ENCODE assay signal across 14 cellular contexts in the genomic region with DNA sequence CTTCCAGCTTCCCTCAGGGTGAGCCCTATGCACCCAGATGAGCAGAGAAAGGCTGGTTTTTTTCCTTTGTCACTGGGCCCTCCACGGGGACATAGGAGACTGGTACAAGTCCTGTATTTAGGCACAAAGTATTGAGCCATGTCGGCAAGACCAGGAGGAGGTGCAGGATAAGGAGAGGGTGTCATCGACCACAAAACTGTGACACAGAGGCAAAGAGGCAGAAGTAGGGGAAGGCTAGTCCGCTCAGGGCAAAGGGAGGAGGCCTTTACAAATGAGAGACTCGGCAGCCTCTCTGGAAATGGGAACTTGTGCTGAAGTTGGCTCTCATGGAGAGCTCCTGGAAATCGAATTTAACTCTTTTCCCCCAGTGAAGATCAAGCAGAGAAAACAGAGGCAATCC.
DNase-seq lines count a peak whose midpoint lies in the region; ATAC-seq and TF ChIP-seq lines count a peak whose summit lies in the region.
"Had no signal": no experiment of that assay in that cellular context is flagged by ENCODE, and none has a peak within 500 bp of the region (broad histone marks: within the 10 kb centered on the region; RNA-seq: fewer than 3 reads in every experiment).

No MANE protein-coding gene starts in this region.

- no peak overlapping the region for H3K27ac ChIP-seq in GM23338 (ENCODE audit: low read depth)
- no peak overlapping the region for H3K27ac ChIP-seq in MM.1S (ENCODE audit: low read length)
- H3K27ac ChIP-seq in neuronal stem cell (replicated peaks; ENCODE audit: low read length), result no peak overlapping the region
- H3K27ac ChIP-seq: A549, HL-60 had no signal

- no peak for DNase-seq in GM23338 (ENCODE audit: low spot score)
- DNase-seq in MM.1S, result no peak
- DNase-seq in RPMI7951 (ENCODE audit: low read depth), result peak; percentile 52
- DNase-seq in neuronal stem cell (ENCODE audit: low spot score), result no peak
- no peak for DNase-seq in activated naive CD8-positive, alpha-beta T cell treated with anti-CD3 and anti-CD28 coated beads, Interleukin-2, amount 50 U/mL, for 24 hours
- DNase-seq in GM20000 (ENCODE audit: low spot score), result no peak
- DNase-seq: CD4-positive, alpha-beta memory T cell; NCI-H187; NCI-H2081 treated with DMSO at 0.1 percent for 48 hours had no signal

- no peak overlapping the region for H2BK120ac ChIP-seq in neuronal stem cell (ENCODE audit: low read depth, low read length)

- H3K4me3 ChIP-seq in GM23338, result no peak overlapping the region
- H3K4me3 ChIP-seq in MM.1S (ENCODE audit: low read length), result no peak overlapping the region
- no peak overlapping the region for H3K4me3 ChIP-seq in neuronal stem cell (ENCODE audit: low read length in 2 of 2)
- H3K4me3 ChIP-seq: A549 had no signal

- H3K23ac ChIP-seq in neuronal stem cell (ENCODE audit: low read depth, low read length, poor library complexity), result no peak overlapping the region

- H3K9ac ChIP-seq in MM.1S (ENCODE audit: low read length), result no peak overlapping the region
- H3K9ac ChIP-seq in neuronal stem cell (ENCODE audit: low read depth, low read length, poor library complexity), result no peak overlapping the region

- ATAC-seq in GM23338 (no peak), HG02759 (IDR thresholded peaks at IDR 0.05; ENCODE audit: unreplicated experiment) (no peak)
- ATAC-seq in activated naive CD8-positive, alpha-beta T cell treated with anti-CD3 and anti-CD28 coated beads, Interleukin-2, amount 50 U/mL, for 24 hours, result no peak

- H3K79me1 ChIP-seq in neuronal stem cell (ENCODE audit: low read depth, low read length), result no peaks in the 10 kb centered on the region

- H3K4me1 Mint-ChIP-seq in GM23338, result 0 out of 3 replicates have a peak, but pooled peaks cover 4% of the 10 kb centered on the region
- no peaks in the 10 kb centered on the region for H3K4me1 Mint-ChIP-seq in activated naive CD8-positive, alpha-beta T cell treated with anti-CD3 and anti-CD28 coated beads, Interleukin-2, amount 50 U/mL, for 24 hours

- no peak overlapping the region for H2BK15ac ChIP-seq in neuronal stem cell (ENCODE audit: low read length)

- peak overlapping the region; percentile 15 for H3K18ac ChIP-seq in neuronal stem cell (ENCODE audit: low read length)

- H3K9me2 ChIP-seq in GM23338 (ENCODE audit: insufficient read depth) (no peaks in the 10 kb centered on the region), MM.1S (replicated peaks; ENCODE audit: insufficient read depth, low read length) (no peaks in the 10 kb centered on the region)

- no peaks in the 10 kb centered on the region for H3K79me2 ChIP-seq in GM23338 (replicated peaks; ENCODE audit: insufficient read depth)
- no peaks in the 10 kb centered on the region for H3K79me2 ChIP-seq in MM.1S (ENCODE audit: low read length)

- H2BK5ac ChIP-seq in neuronal stem cell (ENCODE audit: low read length), result no peak overlapping the region

- no peaks in the 10 kb centered on the region for H3K27me3 Mint-ChIP-seq in GM23338 (ENCODE audit: insufficient read depth, low read depth, poor library complexity)
- no peaks in the 10 kb centered on the region for H3K27me3 Mint-ChIP-seq in activated naive CD8-positive, alpha-beta T cell treated with anti-CD3 and anti-CD28 coated beads, Interleukin-2, amount 50 U/mL, for 24 hours

- no peak overlapping the region for H4K91ac ChIP-seq in neuronal stem cell (ENCODE audit: low read depth, low read length, poor library complexity)

- no peaks in the 10 kb centered on the region for H3F3A ChIP-seq in GM23338 (replicated peaks; ENCODE audit: low read depth)
- no peaks in the 10 kb centered on the region for H3F3A ChIP-seq in MM.1S (ENCODE audit: insufficient read depth, low read length)

- H2BK12ac ChIP-seq in neuronal stem cell (ENCODE audit: low read length), result no peak overlapping the region

- no peak overlapping the region for H3K27ac Mint-ChIP-seq in GM23338
- H3K27ac Mint-ChIP-seq in activated naive CD8-positive, alpha-beta T cell treated with anti-CD3 and anti-CD28 coated beads, Interleukin-2, amount 50 U/mL, for 24 hours, result no peak overlapping the region
- H3K27ac Mint-ChIP-seq: CD4-positive, alpha-beta memory T cell; T-helper 2 cell treated with Interferon-gamma antibody and Interleukin-4, amounts not matched to agents 5 μg/mL and 100 μg/mL, for 36 hours had no signal

- WGBS in neuronal stem cell (ENCODE audit: extremely low coverage in 2 of 2, insufficient read length in 2 of 2, insufficient replicate concordance in 1 of 2), 2 donors, result no CpG with 5 or more reads among the region's 6 CpGs

- H3K9me3 ChIP-seq in MM.1S (replicated peaks; ENCODE audit: insufficient read depth, low read length) (no peaks in the 10 kb centered on the region), neuronal stem cell (replicated peaks in 1 of 2; ENCODE audit: control insufficient read depth in 2 of 2, insufficient read depth in 1 of 2, low read depth in 1 of 2, low read length in 2 of 2) (no peaks in the 10 kb centered on the region)
- H3K9me3 ChIP-seq: A549, Caco-2 had no signal

- no peak overlapping the region for H3K14ac ChIP-seq in neuronal stem cell (ENCODE audit: low read length)

- H3K4me2 ChIP-seq in GM23338, result no peak overlapping the region
- peak overlapping the region; percentile 25 for H3K4me2 ChIP-seq in MM.1S (ENCODE audit: low read depth, low read length)
- H3K4me2 ChIP-seq in neuronal stem cell (ENCODE audit: insufficient read depth, low read length, poor library complexity, severe bottlenecking), result no peak overlapping the region
- H3K4me2 ChIP-seq: A549 had no signal

- H2AFZ ChIP-seq in GM23338, result peak overlapping the region; percentile 82
- H2AFZ ChIP-seq in MM.1S (ENCODE audit: low read length), result peak overlapping the region; percentile 57
- H2AFZ ChIP-seq in neuronal stem cell (ENCODE audit: low read length), result no peak overlapping the region

- no peaks in the 10 kb centered on the region; the same call in 2 of the 3 replicates for H3K9me3 Mint-ChIP-seq in GM23338
- H3K9me3 Mint-ChIP-seq in activated naive CD8-positive, alpha-beta T cell treated with anti-CD3 and anti-CD28 coated beads, Interleukin-2, amount 50 U/mL, for 24 hours, result no peaks in the 10 kb centered on the region
- H3K9me3 Mint-ChIP-seq: T-helper 2 cell treated with Interferon-gamma antibody and Interleukin-4, amounts not matched to agents 5 μg/mL and 100 μg/mL, for 36 hours had no signal

- H3K4me1 ChIP-seq in GM23338 (ENCODE audit: insufficient read depth), result no peaks in the 10 kb centered on the region; the same call in 1 of the 2 replicates
- no peaks in the 10 kb centered on the region for H3K4me1 ChIP-seq in MM.1S (ENCODE audit: low read length)
- H3K4me1 ChIP-seq in neuronal stem cell (ENCODE audit: control insufficient read depth in 2 of 2, insufficient read depth in 1 of 2, low read depth in 1 of 2, low read length in 2 of 2), result peaks cover 0 to 8% of the 10 kb centered on the region in 2 donors
- H3K4me1 ChIP-seq: A549, Caco-2 had no signal

- no peak overlapping the region for H3K4ac ChIP-seq in neuronal stem cell (ENCODE audit: low read length)

- H3K36me3 Mint-ChIP-seq in GM23338 (ENCODE audit: low read depth), result no peaks in the 10 kb centered on the region
- no peaks in the 10 kb centered on the region for H3K36me3 Mint-ChIP-seq in activated naive CD8-positive, alpha-beta T cell treated with anti-CD3 and anti-CD28 coated beads, Interleukin-2, amount 50 U/mL, for 24 hours (ENCODE audit: low read depth)
- H3K36me3 Mint-ChIP-seq: CD4-positive, alpha-beta memory T cell had no signal

- H3K36me3 ChIP-seq in GM23338 (ENCODE audit: insufficient read depth), result no peaks in the 10 kb centered on the region
- H3K36me3 ChIP-seq in MM.1S (replicated peaks; ENCODE audit: insufficient read depth, low read length), result no peaks in the 10 kb centered on the region
- no peaks in the 10 kb centered on the region for H3K36me3 ChIP-seq in neuronal stem cell (replicated peaks in 1 of 2; ENCODE audit: control insufficient read depth in 2 of 2, insufficient read depth in 2 of 2, low read length in 2 of 2)

- H4K20me1 ChIP-seq in GM23338 (replicated peaks; ENCODE audit: insufficient read depth) (no peaks in the 10 kb centered on the region), MM.1S (ENCODE audit: insufficient read depth, low read length) (no peaks in the 10 kb centered on the region)

- no peak overlapping the region for H4K8ac ChIP-seq in neuronal stem cell (ENCODE audit: low read depth, low read length)

- H2AK5ac ChIP-seq in neuronal stem cell (ENCODE audit: low read depth, low read length), result no peak overlapping the region

- no peak overlapping the region for H3K4me3 Mint-ChIP-seq in GM23338
- H3K4me3 Mint-ChIP-seq in activated naive CD8-positive, alpha-beta T cell treated with anti-CD3 and anti-CD28 coated beads, Interleukin-2, amount 50 U/mL, for 24 hours, result no peak overlapping the region
- H3K4me3 Mint-ChIP-seq: CD4-positive, alpha-beta memory T cell; T-helper 2 cell treated with Interferon-gamma antibody and Interleukin-4, amounts not matched to agents 5 μg/mL and 100 μg/mL, for 36 hours had no signal

- no peaks in the 10 kb centered on the region for H3K27me3 ChIP-seq in GM23338 (ENCODE audit: insufficient read depth)
- H3K27me3 ChIP-seq in MM.1S (replicated peaks; ENCODE audit: insufficient read depth, low read length), result no peaks in the 10 kb centered on the region
- no peaks in the 10 kb centered on the region for H3K27me3 ChIP-seq in neuronal stem cell (ENCODE audit: control insufficient read depth in 3 of 3, insufficient read depth in 3 of 3, low read depth in 1 of 3, low read length in 3 of 3)

- TF ChIP-seq CTCF in GM23338 (conservative IDR thresholded peaks at IDR 0.05; ENCODE audit: low read depth in 2 of 2) (no peak), MM.1S (IDR thresholded peaks at IDR 0.05; ENCODE audit: low read length) (no peak), GM20000 (IDR thresholded peaks at IDR 0.05; ENCODE audit: extremely low read depth, missing control alignments) (no peak)

TF ChIP-seq in GM23338, 12 proteins besides CTCF, POLR2A, EP300 and RAD21 (continues in another document):
- TF ChIP-seq EZH2phosphoT487 (IDR thresholded peaks at IDR 0.05; ENCODE audit: unreplicated experiment) (no peak), NANOG (IDR thresholded peaks at IDR 0.05; ENCODE audit: borderline replicate concordance) (no peak), ZNF331 (CRISPR knock-in tag; IDR thresholded peaks at IDR 0.05; ENCODE audit: low read depth) (no peak), POLR2AphosphoS5 (IDR thresholded peaks at IDR 0.05; ENCODE audit: low read depth) (no peak), STAT1 (IDR thresholded peaks at IDR 0.05; ENCODE audit: unreplicated experiment) (no peak), JUNB (IDR thresholded peaks at IDR 0.05; ENCODE audit: unreplicated experiment) (no peak)
